Comparison of ENCODE assay signal across 31 cellular contexts in genomic region chr1:243945727-243946126, GRCh38.
"Had no signal": no experiment of that assay in that cellular context is flagged by ENCODE, and none has a peak within 500 bp of the region (broad histone marks: within the 10 kb centered on the region; RNA-seq: fewer than 3 reads in every experiment).

No MANE protein-coding gene starts in this region.

- H3K4me3 ChIP-seq: SJCRH30, SK-N-MC had no signal

- H3K27ac ChIP-seq: KMS-11, SJCRH30, SK-N-MC had no signal

- H3K9ac ChIP-seq: KMS-11 had no signal

- H3K9me3 Mint-ChIP-seq: activated CD4-positive, alpha-beta memory T cell treated with anti-CD3 and anti-CD28 coated beads, Interleukin-2, amount 10 ng/mL, durations not matched to agents 7 days and 5 days; activated naive CD4-positive, alpha-beta T cell treated with anti-CD3 and anti-CD28 coated beads, Interleukin-2, amount 10 ng/mL, durations not matched to agents 7 days and 5 days; activated naive CD8-positive, alpha-beta T cell treated with anti-CD3 and anti-CD28 coated beads, Interleukin-2, amount 50 U/mL, for 24 hours; T-helper 2 cell treated with Interferon-gamma antibody and Interleukin-4, amounts not matched to agents 5 μg/mL and 100 μg/mL, for 36 hours had no signal

- DNase-seq: activated CD4-positive, alpha-beta memory T cell treated with anti-CD3 and anti-CD28 coated beads, Interleukin-2, amount 10 ng/mL, durations not matched to agents 7 days and 5 days; activated CD4-positive, alpha-beta T cell treated with anti-CD3 and anti-CD28 coated beads for 1 hour; activated CD4-positive, alpha-beta T cell treated with anti-CD3 and anti-CD28 coated beads for 48 hours; activated CD4-positive, CD25-positive, alpha-beta regulatory T cell; activated CD8-positive, alpha-beta memory T cell treated with anti-CD3 and anti-CD28 coated beads for 24 hours; activated CD8-positive, alpha-beta memory T cell treated with anti-CD3 and anti-CD28 coated beads, Interleukin-2, amount 10 ng/mL, durations not matched to agents 7 days and 5 days; activated CD8-positive, alpha-beta memory T cell treated with anti-CD3 and anti-CD28 coated beads, Interleukin-2, amount 50 U/mL, for 48 hours; activated effector memory CD4-positive, alpha-beta T cell treated with Interleukin-2 at 50 U/mL for 16 hours; activated naive CD4-positive, alpha-beta T cell treated with anti-CD3 and anti-CD28 coated beads, Interleukin-2, amount 10 ng/mL, durations not matched to agents 7 days and 5 days; activated naive CD8-positive, alpha-beta T cell treated with anti-CD3 and anti-CD28 coated beads, Interleukin-2, amount 50 U/mL, for 24 hours; activated T-cell treated with anti-CD3 and anti-CD28 coated beads, Interleukin-2, amount 50 U/mL, for 48 hours; anterior cingulate cortex; caudate nucleus; MM.1S; MV-4-11; NCI-H1092; NCI-H1436 treated with DMSO at 0.1 percent for 48 hours; NCI-H1694 treated with DMSO at 0.1 percent for 48 hours; NCI-H2029; NCI-H345; NCI-H524 treated with DMSO at 0.1 percent for 48 hours; SHP77; SJCRH30 had no signal

- H3K27me3 Mint-ChIP-seq: activated CD4-positive, alpha-beta memory T cell treated with anti-CD3 and anti-CD28 coated beads, Interleukin-2, amount 10 ng/mL, durations not matched to agents 7 days and 5 days; activated CD8-positive, alpha-beta memory T cell treated with anti-CD3 and anti-CD28 coated beads, Interleukin-2, amount 10 ng/mL, durations not matched to agents 7 days and 5 days; activated naive CD8-positive, alpha-beta T cell had no signal

- H3K36me3 Mint-ChIP-seq: activated CD8-positive, alpha-beta memory T cell treated with anti-CD3 and anti-CD28 coated beads, Interleukin-2, amount 10 ng/mL, durations not matched to agents 7 days and 5 days; activated naive CD4-positive, alpha-beta T cell treated with anti-CD3 and anti-CD28 coated beads, Interleukin-2, amount 10 ng/mL, durations not matched to agents 7 days and 5 days; activated naive CD8-positive, alpha-beta T cell had no signal

- ATAC-seq: activated CD8-positive, alpha-beta memory T cell treated with anti-CD3 and anti-CD28 coated beads, Interleukin-2, amount 10 ng/mL, durations not matched to agents 7 days and 5 days; activated naive CD8-positive, alpha-beta T cell treated with anti-CD3 and anti-CD28 coated beads, Interleukin-2, amount 50 U/mL, for 24 hours; Panc1 had no signal

- H3K36me3 ChIP-seq: SJCRH30 had no signal

- H3K4me3 Mint-ChIP-seq: activated CD4-positive, alpha-beta memory T cell treated with anti-CD3 and anti-CD28 coated beads, Interleukin-2, amount 10 ng/mL, durations not matched to agents 7 days and 5 days; activated CD8-positive, alpha-beta memory T cell treated with anti-CD3 and anti-CD28 coated beads, Interleukin-2, amount 10 ng/mL, durations not matched to agents 7 days and 5 days; activated naive CD4-positive, alpha-beta T cell treated with anti-CD3 and anti-CD28 coated beads, Interleukin-2, amount 10 ng/mL, durations not matched to agents 7 days and 5 days; activated naive CD8-positive, alpha-beta T cell; activated naive CD8-positive, alpha-beta T cell treated with anti-CD3 and anti-CD28 coated beads, Interleukin-2, amount 50 U/mL, for 24 hours; brain; T-helper 2 cell treated with Interferon-gamma antibody and Interleukin-4, amounts not matched to agents 5 μg/mL and 100 μg/mL, for 36 hours had no signal

- H3K9me3 ChIP-seq: SJCRH30 had no signal

- FAIRE-seq: bronchial epithelial cell, TTC549 had no signal

- H3K27ac Mint-ChIP-seq: activated CD4-positive, alpha-beta memory T cell treated with anti-CD3 and anti-CD28 coated beads, Interleukin-2, amount 10 ng/mL, durations not matched to agents 7 days and 5 days; activated CD8-positive, alpha-beta memory T cell treated with anti-CD3 and anti-CD28 coated beads, Interleukin-2, amount 10 ng/mL, durations not matched to agents 7 days and 5 days; activated naive CD4-positive, alpha-beta T cell treated with anti-CD3 and anti-CD28 coated beads, Interleukin-2, amount 10 ng/mL, durations not matched to agents 7 days and 5 days; activated naive CD8-positive, alpha-beta T cell; activated naive CD8-positive, alpha-beta T cell treated with anti-CD3 and anti-CD28 coated beads, Interleukin-2, amount 50 U/mL, for 24 hours; T-helper 2 cell treated with Interferon-gamma antibody and Interleukin-4, amounts not matched to agents 5 μg/mL and 100 μg/mL, for 36 hours had no signal

- H3K4me2 ChIP-seq: KMS-11 had no signal

- H3K27me3 ChIP-seq: SJCRH30 had no signal

- H3K4me1 Mint-ChIP-seq: activated CD4-positive, alpha-beta memory T cell treated with anti-CD3 and anti-CD28 coated beads, Interleukin-2, amount 10 ng/mL, durations not matched to agents 7 days and 5 days; activated CD8-positive, alpha-beta memory T cell treated with anti-CD3 and anti-CD28 coated beads, Interleukin-2, amount 10 ng/mL, durations not matched to agents 7 days and 5 days; activated naive CD4-positive, alpha-beta T cell treated with anti-CD3 and anti-CD28 coated beads, Interleukin-2, amount 10 ng/mL, durations not matched to agents 7 days and 5 days had no signal
